In the genomic region with DNA sequence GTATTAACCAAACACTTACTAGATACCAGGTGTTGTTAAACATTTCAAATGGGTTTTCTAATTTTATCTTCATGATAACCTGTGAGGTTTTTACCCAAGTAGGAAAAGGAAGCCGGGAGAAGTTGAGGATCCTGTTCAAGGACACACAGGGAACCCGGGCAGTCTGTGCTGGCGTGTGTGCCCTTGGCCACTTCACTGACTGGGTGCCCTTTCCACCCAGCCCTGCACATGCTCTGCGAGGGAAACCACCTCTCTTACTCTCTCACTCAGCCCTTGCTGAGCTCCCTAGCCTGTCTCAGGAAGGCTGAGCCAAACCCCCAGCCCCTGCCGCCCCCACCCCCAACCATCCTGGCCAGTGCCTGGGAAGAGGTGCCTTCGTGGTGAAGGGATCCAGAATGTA, we compare ENCODE assay signal across 22 cellular contexts. TPM values are rescaled to one million over a fixed set of nuclear protein-coding genes. Genes with fewer than 3 reads are reported as not detected.
DNase-seq lines count a peak whose midpoint lies in the region; ATAC-seq and TF ChIP-seq lines count a peak whose summit lies in the region.
"Had no signal": no experiment of that assay in that cellular context is flagged by ENCODE, and none has a peak within 500 bp of the region (broad histone marks: within the 10 kb centered on the region; RNA-seq: fewer than 3 reads in every experiment).

No MANE protein-coding gene starts in this region.

- TF ChIP-seq EP300 in upper lobe of left lung (IDR thresholded peaks at IDR 0.05), result no peak

- peak overlapping the region; percentile 82 for H3K27ac Mint-ChIP-seq in activated naive CD4-positive, alpha-beta T cell treated with anti-CD3 and anti-CD28 coated beads, Interleukin-2, amount 10 ng/mL, durations not matched to agents 7 days and 5 days
- peak overlapping the region; percentile 71 to 85 (median 80) for H3K27ac Mint-ChIP-seq in nephron
- H3K27ac Mint-ChIP-seq: activated naive CD8-positive, alpha-beta T cell; IgD-negative memory B cell had no signal

- peaks cover 38 to 45% (median 42%) of the 10 kb centered on the region in 4 donors for H3K4me1 ChIP-seq in upper lobe of left lung

- H3K4me3 ChIP-seq in coronary artery (no peak overlapping the region), upper lobe of left lung (no peak overlapping the region)
- H3K4me3 ChIP-seq: SK-N-MC had no signal

- peaks cover 25% of the 10 kb centered on the region for H3K27me3 Mint-ChIP-seq in activated naive CD4-positive, alpha-beta T cell treated with anti-CD3 and anti-CD28 coated beads, Interleukin-2, amount 10 ng/mL, durations not matched to agents 7 days and 5 days
- H3K27me3 Mint-ChIP-seq in nephron (ENCODE audit: low read depth), result peaks cover 5% of the 10 kb centered on the region
- H3K27me3 Mint-ChIP-seq: activated naive CD8-positive, alpha-beta T cell; central memory CD8-positive, alpha-beta T cell; naive thymus-derived CD4-positive, alpha-beta T cell had no signal

- H3K9me3 Mint-ChIP-seq in activated naive CD4-positive, alpha-beta T cell treated with anti-CD3 and anti-CD28 coated beads, Interleukin-2, amount 10 ng/mL, durations not matched to agents 7 days and 5 days, result no peaks in the 10 kb centered on the region
- H3K9me3 Mint-ChIP-seq in nephron, result no peaks in the 10 kb centered on the region
- H3K9me3 Mint-ChIP-seq: CD8-positive, alpha-beta memory T cell; central memory CD8-positive, alpha-beta T cell; IgD-negative memory B cell; naive thymus-derived CD4-positive, alpha-beta T cell had no signal

- CTCF ChIA-PET in activated naive CD4-positive, alpha-beta T cell treated with anti-CD3 and anti-CD28 coated beads, Interleukin-2, amount 10 ng/mL, durations not matched to agents 7 days and 5 days (lab: Charles Lee), result no interaction called here

- WGBS in upper lobe of left lung, 2 donors, result 55 to 74% methylated on average over 3 to 6 of the region's 6 CpGs

- TF ChIP-seq POLR2A in upper lobe of left lung (IDR thresholded peaks at IDR 0.05), result no peak

- peaks cover 32% of the 10 kb centered on the region for H3K4me1 Mint-ChIP-seq in activated naive CD4-positive, alpha-beta T cell treated with anti-CD3 and anti-CD28 coated beads, Interleukin-2, amount 10 ng/mL, durations not matched to agents 7 days and 5 days
- peaks cover 34% of the 10 kb centered on the region for H3K4me1 Mint-ChIP-seq in nephron

- no peaks in the 10 kb centered on the region for H3K27me3 ChIP-seq in upper lobe of left lung

- no peaks in the 10 kb centered on the region for H3K36me3 ChIP-seq in upper lobe of left lung

- H3K36me3 Mint-ChIP-seq in activated naive CD4-positive, alpha-beta T cell treated with anti-CD3 and anti-CD28 coated beads, Interleukin-2, amount 10 ng/mL, durations not matched to agents 7 days and 5 days, result no peaks in the 10 kb centered on the region
- H3K36me3 Mint-ChIP-seq in nephron (ENCODE audit: low read depth), result no peaks in the 10 kb centered on the region
- H3K36me3 Mint-ChIP-seq: activated naive CD8-positive, alpha-beta T cell; CD8-positive, alpha-beta memory T cell; IgD-negative memory B cell had no signal

- TF ChIP-seq CTCF in coronary artery (IDR thresholded peaks at IDR 0.05) (no peak), nephron (IDR thresholded peaks at IDR 0.05; ENCODE audit: unreplicated experiment in 3 of 3) (no peak), upper lobe of left lung (IDR thresholded peaks at IDR 0.05) (no peak)

- H3K27ac ChIP-seq in coronary artery (peak overlapping the region; percentile 91 to 98), upper lobe of left lung (peak overlapping the region; percentile 27 to 90 (median 70))
- H3K27ac ChIP-seq: SK-N-MC had no signal

- no peak overlapping the region for H3K4me3 Mint-ChIP-seq in activated naive CD4-positive, alpha-beta T cell treated with anti-CD3 and anti-CD28 coated beads, Interleukin-2, amount 10 ng/mL, durations not matched to agents 7 days and 5 days
- H3K4me3 Mint-ChIP-seq in nephron, result no peak overlapping the region
- H3K4me3 Mint-ChIP-seq: activated naive CD8-positive, alpha-beta T cell; CD8-positive, alpha-beta memory T cell; central memory CD8-positive, alpha-beta T cell had no signal

- no peaks in the 10 kb centered on the region for H3K9me3 ChIP-seq in upper lobe of left lung

- ATAC-seq in upper lobe of left lung (ENCODE audit: low FRiP score in 2 of 2), result no peak
- ATAC-seq in GM18909 (IDR thresholded peaks at IDR 0.05; ENCODE audit: poor library complexity, unreplicated experiment), result no peak
- ATAC-seq: naive thymus-derived CD4-positive, alpha-beta T cell had no signal

- no peak for DNase-seq in activated naive CD4-positive, alpha-beta T cell treated with anti-CD3 and anti-CD28 coated beads, Interleukin-2, amount 10 ng/mL, durations not matched to agents 7 days and 5 days
- no peak for DNase-seq in activated naive CD4-positive, alpha-beta T cell (lab: John Stamatoyannopoulos, UW)
- DNase-seq in coronary artery (ENCODE audit: low spot score) (no peak), upper lobe of left lung (peak in 1 of 2 donors; percentile 60), SKM-1 treated with dmso at 0.1 percent for 144 hours (lab: John Stamatoyannopoulos, UW; ENCODE audit: unreplicated experiment) (no peak), epidermal melanocyte (ENCODE audit: insufficient read length, low spot score) (no peak)
- DNase-seq: activated CD8-positive, alpha-beta memory T cell treated with anti-CD3 and anti-CD28 coated beads, Interleukin-2, amount 50 U/mL, for 48 hours; CD8-positive, alpha-beta memory T cell; naive thymus-derived CD4-positive, alpha-beta T cell; NCI-H1105 treated with DMSO at 0.1 percent for 48 hours; NCI-H345; stimulated activated CD4-positive, alpha-beta T cell treated with anti-CD3 and anti-CD28 coated beads, Interleukin-2, amount 100 ng/mL, for 48 hours had no signal

RNA-seq across cellular contexts. Expression of a gene that starts 51.8 kb away (rescaled TPM):
- not detected for total RNA-seq in upper lobe of left lung
- total RNA-seq: CD8-positive, alpha-beta memory T cell; G401; glomerular endothelial cell; kidney epithelial cell; naive thymus-derived CD4-positive, alpha-beta T cell; renal cortical epithelial cell had no signal
